ENCODE assay signal across 30 cellular contexts in genomic region chr19:57759096-57759495, GRCh38. TPM values are rescaled to one million over a fixed set of nuclear protein-coding genes. Genes with fewer than 3 reads are reported as not detected.
"Had no signal": no experiment of that assay in that cellular context is flagged by ENCODE, and none has a peak within 500 bp of the region (broad histone marks: within the 10 kb centered on the region; RNA-seq: fewer than 3 reads in every experiment).

No MANE protein-coding gene starts in this region.

- H3K27ac Mint-ChIP-seq: activated CD4-positive, alpha-beta memory T cell treated with anti-CD3 and anti-CD28 coated beads for 36 hours; activated naive CD4-positive, alpha-beta T cell treated with anti-CD3 and anti-CD28 coated beads for 36 hours; activated naive CD8-positive, alpha-beta T cell; activated T-helper 17 cell treated with anti-CD3 and anti-CD28 coated beads, Interleukin-2, amount 50 U/mL, for 72 hours; T-helper 17 cell; WTC11 had no signal

- ATAC-seq: activated T-helper 17 cell treated with anti-CD3 and anti-CD28 coated beads, Interleukin-2, amount 50 U/mL, for 72 hours; T-helper 17 cell; WTC11 had no signal

- H2AFZ ChIP-seq: PC-9 had no signal

- H3K4me3 ChIP-seq: MG63, PC-9 had no signal

- H3K27me3 Mint-ChIP-seq: activated CD4-positive, alpha-beta memory T cell treated with anti-CD3 and anti-CD28 coated beads for 36 hours; activated naive CD8-positive, alpha-beta T cell; activated T-helper 17 cell treated with anti-CD3 and anti-CD28 coated beads, Interleukin-2, amount 50 U/mL, for 72 hours; brain; central memory CD8-positive, alpha-beta T cell; T-helper 17 cell had no signal

- H3K27me3 ChIP-seq: MG63 had no signal

- H3K4me2 ChIP-seq: PC-9 had no signal

- FAIRE-seq: astrocyte had no signal

- H3K4me1 Mint-ChIP-seq: activated T-helper 17 cell treated with anti-CD3 and anti-CD28 coated beads, Interleukin-2, amount 50 U/mL, for 72 hours; brain; central memory CD8-positive, alpha-beta T cell; T-helper 17 cell; WTC11 had no signal

- H3K27ac ChIP-seq: PC-9 had no signal

- H3K4me3 Mint-ChIP-seq: activated CD4-positive, alpha-beta memory T cell treated with anti-CD3 and anti-CD28 coated beads for 36 hours; activated naive CD4-positive, alpha-beta T cell treated with anti-CD3 and anti-CD28 coated beads for 36 hours; activated naive CD8-positive, alpha-beta T cell; activated T-helper 17 cell treated with anti-CD3 and anti-CD28 coated beads, Interleukin-2, amount 50 U/mL, for 72 hours; brain; central memory CD8-positive, alpha-beta T cell; T-helper 17 cell; WTC11 had no signal

- DNase-seq: activated CD4-positive, alpha-beta memory T cell treated with anti-CD3 and anti-CD28 coated beads for 36 hours; activated CD4-positive, alpha-beta T cell treated with anti-CD3 and anti-CD28 coated beads for 48 hours; activated CD4-positive, CD25-positive, alpha-beta regulatory T cell treated with anti-CD3 and anti-CD28 coated beads, Interleukin-2, amount 50 U/mL, for 72 hours; activated CD8-positive, alpha-beta memory T cell treated with anti-CD3 and anti-CD28 coated beads for 24 hours; activated gamma-delta T cell; activated naive CD4-positive, alpha-beta T cell treated with anti-CD3 and anti-CD28 coated beads for 36 hours; activated T-cell treated with anti-CD3 and anti-CD28 coated beads for 4 hours; activated T-cell treated with anti-CD3 and anti-CD28 coated beads, Interleukin-2, amount 50 U/mL, for 48 hours; MG63; MV-4-11; NCI-H1105; NCI-H1436; NCI-H1694 treated with DMSO at 0.1 percent for 48 hours; NCI-H2081; NCI-H2171; NCI-H2227 treated with DMSO at 0.1 percent for 48 hours; NCI-H446 treated with DMSO at 0.1 percent for 48 hours; NCI-H524 treated with DMSO at 0.1 percent for 48 hours; NCI-H774; PC-9; SIG-M5; T-helper 17 cell; T-helper 9 cell had no signal

RNA-seq across cellular contexts. Expression of gene ZNF154, which starts 50.1 kb away (rescaled TPM):
- total RNA-seq: RPMI7951 had no signal
